ENCODE assay signal across 12 cellular contexts in the genomic region with DNA sequence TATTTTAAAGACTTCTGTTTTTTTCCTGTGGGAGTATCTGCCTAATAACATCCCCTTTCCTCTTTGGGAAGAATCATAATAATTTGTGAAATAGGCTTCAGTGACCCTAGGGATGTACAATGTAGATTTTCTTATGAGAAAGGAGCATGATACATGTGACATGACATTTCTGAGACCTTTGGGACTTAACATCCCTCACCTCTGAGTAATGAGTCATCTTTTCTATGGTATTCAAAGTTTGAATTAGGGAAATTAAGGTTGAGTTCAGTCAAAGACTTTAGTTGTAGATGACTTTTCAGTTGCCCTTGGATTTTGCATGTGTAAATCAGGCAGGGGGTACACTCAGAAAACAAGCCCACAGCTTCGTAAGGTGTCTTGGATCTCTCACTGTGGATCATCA. TPM values are rescaled to one million over a fixed set of nuclear protein-coding genes. Genes with fewer than 3 reads are reported as not detected.
A peak's percentile ranks its signal among the peaks of the same experiment; 100 is the strongest.
DNase-seq lines count a peak whose midpoint lies in the region; ATAC-seq and TF ChIP-seq lines count a peak whose summit lies in the region.
"Had no signal": no experiment of that assay in that cellular context is flagged by ENCODE, and none has a peak within 500 bp of the region (broad histone marks: within the 10 kb centered on the region; RNA-seq: fewer than 3 reads in every experiment).

No MANE protein-coding gene starts in this region.

- no peaks in the 10 kb centered on the region for H3K9me3 Mint-ChIP-seq in stimulated activated memory B cell treated with anti-CD40 and anti-IgM and Interleukin-4, amounts not matched to agents 10 μg/mL and 1 μg/mL and 100 μg/mL, for 72 hours

- no peaks in the 10 kb centered on the region for H3K27me3 Mint-ChIP-seq in stimulated activated memory B cell treated with anti-CD40 and anti-IgM and Interleukin-4, amounts not matched to agents 10 μg/mL and 1 μg/mL and 100 μg/mL, for 72 hours

- ATAC-seq in GM21619 (IDR thresholded peaks at IDR 0.05; ENCODE audit: unreplicated experiment) (peak; percentile 56), left lung (no peak)
- ATAC-seq in stimulated activated memory B cell treated with anti-CD40 and anti-IgM and Interleukin-4, amounts not matched to agents 10 μg/mL and 1 μg/mL and 100 μg/mL, for 72 hours = peak; percentile 80

- H3K9me3 ChIP-seq in Peyer's patch (no peaks in the 10 kb centered on the region), left lung (no peaks in the 10 kb centered on the region)

- peak overlapping the region; percentile 89 for H3K27ac Mint-ChIP-seq in stimulated activated memory B cell treated with anti-CD40 and anti-IgM and Interleukin-4, amounts not matched to agents 10 μg/mL and 1 μg/mL and 100 μg/mL, for 72 hours

- H3K4me3 Mint-ChIP-seq in stimulated activated memory B cell treated with anti-CD40 and anti-IgM and Interleukin-4, amounts not matched to agents 10 μg/mL and 1 μg/mL and 100 μg/mL, for 72 hours = peak overlapping the region; percentile 50

- intact Hi-C loops in left lung (cut with DNase I) = no loop called here

- DNase-seq in Peyer's patch (no peak), left lung (no peak), NCI-H2081 (lab: John Stamatoyannopoulos, UW) (no peak), cerebellum (ENCODE audit: low spot score) (no peak), NCI-H1694 (lab: John Stamatoyannopoulos, UW) (no peak)
- DNase-seq in activated CD4-positive, alpha-beta T cell treated with anti-CD3 and anti-CD28 coated beads for 1 hour = no peak
- DNase-seq: activated gamma-delta T cell, hippocampal formation, mesendoderm, NCI-H2171 treated with DMSO at 0.1 percent for 48 hours had no signal

- H3K4me3 ChIP-seq in Peyer's patch = no peak overlapping the region
- H3K4me3 ChIP-seq in left lung = no peak overlapping the region

- H3K4me1 ChIP-seq in Peyer's patch (peaks cover 0 to 11% (median 4%) of the 10 kb centered on the region in 4 donors), left lung (peaks cover 6 to 34% of the 10 kb centered on the region in 2 donors)

- no peak for TF ChIP-seq CTCF in Peyer's patch (IDR thresholded peaks at IDR 0.05)
- no peak for TF ChIP-seq CTCF in left lung (IDR thresholded peaks at IDR 0.05)

- TF ChIP-seq POLR2A in Peyer's patch (IDR thresholded peaks at IDR 0.05) = no peak

- peak overlapping the region; percentile 51 to 76 (median 66) for H3K27ac ChIP-seq in Peyer's patch
- H3K27ac ChIP-seq in left lung = peak overlapping the region; percentile 53 to 65

- H3K36me3 ChIP-seq in Peyer's patch (no peaks in the 10 kb centered on the region), left lung (no peaks in the 10 kb centered on the region)

- no peaks in the 10 kb centered on the region for H3K27me3 ChIP-seq in Peyer's patch
- H3K27me3 ChIP-seq in left lung = no peaks in the 10 kb centered on the region

- no peaks in the 10 kb centered on the region for H3K36me3 Mint-ChIP-seq in stimulated activated memory B cell treated with anti-CD40 and anti-IgM and Interleukin-4, amounts not matched to agents 10 μg/mL and 1 μg/mL and 100 μg/mL, for 72 hours

- peaks cover 37% of the 10 kb centered on the region for H3K4me1 Mint-ChIP-seq in stimulated activated memory B cell treated with anti-CD40 and anti-IgM and Interleukin-4, amounts not matched to agents 10 μg/mL and 1 μg/mL and 100 μg/mL, for 72 hours

RNA-seq across cellular contexts. Expression of a gene that starts 14.3 kb away (rescaled TPM):
- 10 to 100 TPM in 3 of 4 donors, 1 to 10 TPM in 1; 10.0 to 61.9 (median 18.1) TPM for total RNA-seq in Peyer's patch
- 10 to 100 TPM; 34.6 to 39.2 TPM for total RNA-seq in left lung
- 14.4 TPM for total RNA-seq in cerebellum

RNA-seq across cellular contexts. Expression of a gene that starts 43.1 kb away (rescaled TPM):
- total RNA-seq in Peyer's patch (100 to 1,000 TPM in 2 of 4 donors, 10 to 100 TPM in 2; 76.2 to 138 (median 107) TPM), left lung (100 to 1,000 TPM; 122 to 123 TPM), cerebellum (81.2 TPM)

RNA-seq across cellular contexts. Expression of a gene that starts 56.2 kb away (rescaled TPM):
- total RNA-seq in Peyer's patch (10 to 100 TPM; 22.8 to 35.5 (median 26.2) TPM), left lung (10 to 100 TPM; 13.2 to 23.1 TPM), cerebellum (13.7 TPM)
